20 cellular contexts compared by ENCODE assay signal in genomic region chr6:34159844-34160243, GRCh38. TPM values are rescaled to one million over a fixed set of nuclear protein-coding genes. Genes with fewer than 3 reads are reported as not detected.
DNase-seq lines count a peak whose midpoint lies in the region; ATAC-seq and TF ChIP-seq lines count a peak whose summit lies in the region.
"Had no signal": no experiment of that assay in that cellular context is flagged by ENCODE, and none has a peak within 500 bp of the region (broad histone marks: within the 10 kb centered on the region; RNA-seq: fewer than 3 reads in every experiment).

No MANE protein-coding gene starts in this region.

- TF ChIP-seq POLR2A in erythroblast (IDR thresholded peaks at IDR 0.05; ENCODE audit: low read length) = no peak

- POLR2A ChIA-PET in HEK293 (lab: Yijun Ruan, JAX) = no interaction called here

- ATAC-seq in left lobe of liver = no peak
- ATAC-seq: A549, GM23338, HCT116 had no signal

- H3K27ac ChIP-seq in HEK293 (ENCODE audit: extremely low read depth, low read depth, low read length) = no peak overlapping the region
- H3K27ac ChIP-seq: A549 had no signal

- H3K4me1 ChIP-seq in HEK293 (ENCODE audit: control insufficient read depth, insufficient read depth, low read length) = no peaks in the 10 kb centered on the region
- H3K4me1 ChIP-seq: A549 had no signal

- CTCF ChIA-PET in HEK293 (lab: Yijun Ruan, JAX) = no interaction called here

- DNase-seq in AG08396 (ENCODE audit: low spot score) (peak; percentile 0), erythroblast (lab: John Stamatoyannopoulos, UW) (peak; percentile 7 to 15), left lobe of liver (ENCODE audit: low spot score) (no peak)
- no peak for DNase-seq in stimulated activated CD4-positive, alpha-beta T cell treated with anti-CD3 and anti-CD28 coated beads, Interleukin-4, amount 100 ng/mL, for 1 hour
- DNase-seq in stimulated activated CD4-positive, alpha-beta T cell treated with anti-CD3 and anti-CD28 coated beads, Interleukin-2, amount 100 ng/mL, for 24 hours = no peak
- DNase-seq: 8988T; ACHN; C1 segment of cervical spinal cord; CD4-positive, alpha-beta memory T cell; COR-L47; DMS53; DMS79 treated with DMSO at 0.1 percent for 48 hours; GF-D8; H9; HFFc6 had no signal

- TF ChIP-seq CTCF in HEK293 (tag by site-specific recombination; IDR thresholded peaks at IDR 0.05) = no peak

- no peaks in the 10 kb centered on the region for H3K36me3 ChIP-seq in HEK293 (ENCODE audit: control insufficient read depth in 2 of 2, insufficient read depth in 1 of 2, low read length in 2 of 2)

- H3K9me3 ChIP-seq in HEK293 (ENCODE audit: control insufficient read depth, insufficient read depth, low read depth, low read length) = no peaks in the 10 kb centered on the region

- H3K4me3 ChIP-seq in HEK293 (ENCODE audit: low read depth, low read length) = no peak overlapping the region
- H3K4me3 ChIP-seq: A549, GM23338 had no signal

TF ChIP-seq in HEK293, 187 proteins besides CTCF, POLR2A, EP300 and RAD21 (continues in another document):
- 0 out of 2 replicates have a peak, but pooled peaks have one; percentile 37 for TF ChIP-seq KLF8 (tag by site-specific recombination; IDR thresholded peaks at IDR 0.05)
- TF ChIP-seq MEIS1 (CRISPR knock-in tag; IDR thresholded peaks at IDR 0.05; ENCODE audit: borderline replicate concordance) = no peak
- TF ChIP-seq ZIC2 (tag by site-specific recombination; IDR thresholded peaks at IDR 0.05) = no peak
- 0 out of 2 replicates have a peak, but pooled peaks have one; percentile 53 for TF ChIP-seq ZNF184 (tag by site-specific recombination; IDR thresholded peaks at IDR 0.05)
- TF ChIP-seq ZNF626 (tag by site-specific recombination; IDR thresholded peaks at IDR 0.05) = peak; percentile 63; the same call in 1 of the 2 replicates
- TF ChIP-seq ZNF621 (tag by site-specific recombination; IDR thresholded peaks at IDR 0.05) = no peak
- TF ChIP-seq ZSCAN5A (tag by site-specific recombination; IDR thresholded peaks at IDR 0.05) = no peak
- no peak for TF ChIP-seq ZNF37A (tag by site-specific recombination; IDR thresholded peaks at IDR 0.05)
- TF ChIP-seq INSM2 (tag by site-specific recombination; IDR thresholded peaks at IDR 0.05) = no peak
- TF ChIP-seq SETDB1 (IDR thresholded peaks at IDR 0.05; ENCODE audit: insufficient read length, low read length) = peak; percentile 90
- no peak for TF ChIP-seq ZNF677 (tag by site-specific recombination; IDR thresholded peaks at IDR 0.05)
- TF ChIP-seq ZNF350 (tag by site-specific recombination; IDR thresholded peaks at IDR 0.05) = no peak
- no peak for TF ChIP-seq ZNF707 (tag by site-specific recombination; IDR thresholded peaks at IDR 0.05)
- no peak for TF ChIP-seq ZNF555 (tag by site-specific recombination; conservative IDR thresholded peaks at IDR 0.05)
- no peak for TF ChIP-seq ZFP37 (tag by site-specific recombination; IDR thresholded peaks at IDR 0.05)
- no peak for TF ChIP-seq ZNF510 (tag by site-specific recombination; IDR thresholded peaks at IDR 0.05; ENCODE audit: insufficient replicate concordance)
- TF ChIP-seq ZNF549 (tag by site-specific recombination; IDR thresholded peaks at IDR 0.05) = no peak
- no peak for TF ChIP-seq ZNF530 (tag by site-specific recombination; IDR thresholded peaks at IDR 0.05; ENCODE audit: low read depth)
- no peak for TF ChIP-seq PRDM10 (tag by site-specific recombination; IDR thresholded peaks at IDR 0.05)
- TF ChIP-seq ZNF112 (tag by site-specific recombination; IDR thresholded peaks at IDR 0.05) = no peak
- no peak for TF ChIP-seq ZBTB10 (tag by site-specific recombination; IDR thresholded peaks at IDR 0.05)
- TF ChIP-seq ZBTB1 (tag by site-specific recombination; IDR thresholded peaks at IDR 0.05) = no peak
- peak; percentile 12; the same call in 1 of the 2 replicates for TF ChIP-seq ZNF629 (tag by site-specific recombination; IDR thresholded peaks at IDR 0.05)
- no peak for TF ChIP-seq ZNF48 (tag by site-specific recombination; IDR thresholded peaks at IDR 0.05)
- TF ChIP-seq ZNF146 (tag by site-specific recombination; IDR thresholded peaks at IDR 0.05) = no peak
- no peak for TF ChIP-seq REPIN1 (tag by site-specific recombination; IDR thresholded peaks at IDR 0.05; ENCODE audit: low read depth)
- peak; percentile 100 for TF ChIP-seq ZNF133 (tag by site-specific recombination; IDR thresholded peaks at IDR 0.05)
- no peak for TF ChIP-seq YY2 (tag by site-specific recombination; IDR thresholded peaks at IDR 0.05)

RNA-seq across cellular contexts. Expression of gene GRM4, which starts 14.0 kb away (rescaled TPM):
- not detected for total RNA-seq in left lobe of liver
- total RNA-seq: H4 had no signal

Comparison
In these comparisons a context has a peak if more than half of its experiments do, and no peak if none do; other contexts are left out.
1. DNase-seq: peak in AG08396 (single experiment) and erythroblast (2 of 2); none in stimulated activated CD4-positive, alpha-beta T cell treated with anti-CD3 and anti-CD28 coated beads, Interleukin-4, amount 100 ng/mL, for 1 hour (single experiment), left lobe of liver (single experiment) and stimulated activated CD4-positive, alpha-beta T cell treated with anti-CD3 and anti-CD28 coated beads, Interleukin-2, amount 100 ng/mL, for 24 hours (0 of 2).